8 cellular contexts compared by ENCODE assay signal in the genomic region with DNA sequence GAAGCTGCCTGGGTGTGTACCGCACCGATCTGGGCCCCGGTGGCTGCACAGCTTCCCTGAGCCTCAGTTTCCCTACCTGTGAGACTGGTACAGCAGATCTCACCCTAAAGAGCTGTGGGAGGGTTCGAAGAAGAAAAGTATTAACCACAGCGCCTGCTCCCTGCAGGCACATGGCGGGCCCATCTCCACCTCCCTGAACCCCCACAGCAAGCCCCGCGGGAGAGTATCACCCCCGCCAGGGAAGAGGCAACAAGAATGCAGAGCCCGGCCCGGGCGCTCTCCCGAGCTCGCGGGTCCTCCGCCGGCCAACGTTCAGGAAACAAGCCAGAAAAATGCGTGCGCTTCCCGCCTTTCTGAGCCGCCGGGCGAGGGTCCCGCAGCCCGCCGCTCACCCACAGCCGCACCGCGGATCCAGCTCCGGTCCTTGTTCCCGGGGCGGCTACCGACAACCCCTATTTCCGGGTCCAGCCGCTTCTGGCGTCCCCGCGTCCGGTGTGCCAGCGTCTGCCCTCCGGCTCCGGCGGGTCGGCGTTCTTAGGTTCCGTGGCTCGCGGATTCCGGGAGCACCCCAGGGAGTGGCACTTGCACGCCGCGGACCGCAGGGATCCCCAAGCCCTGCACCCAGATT. TPM values are rescaled to one million over a fixed set of nuclear protein-coding genes. Genes with fewer than 3 reads are reported as not detected.
DNase-seq lines count a peak whose midpoint lies in the region; ATAC-seq and TF ChIP-seq lines count a peak whose summit lies in the region.

TSS of gene TOP3B (minus strand) at position 450 of the 628 bp plus-strand sequence. CDS start 7,078 bp downstream, outside the sequence.

- H3K4me2 ChIP-seq in OCI-LY1 (ENCODE audit: low read length): peak within 1 kb of the TSS; percentile 91

- H3K4me1 ChIP-seq in OCI-LY1 (ENCODE audit: insufficient read depth, low read length, severe bottlenecking): peaks cover 16% of the 10 kb centered on the region

- H3K4me3 ChIP-seq in OCI-LY1 (ENCODE audit: low read depth, low read length, poor library complexity, severe bottlenecking): peak within 1 kb of the TSS; percentile 99

- TF ChIP-seq POLR2A in GM15510 (IDR thresholded peaks at IDR 0.05; ENCODE audit: borderline replicate concordance, extremely low read depth, insufficient read length): peak; percentile 95

- ATAC-seq in GM19324 (IDR thresholded peaks at IDR 0.05; ENCODE audit: low FRiP score, unreplicated experiment): no peak

- peak within 1 kb of the TSS; percentile 90 for H2AFZ ChIP-seq in OCI-LY1 (ENCODE audit: low read length)

- H4K20me1 ChIP-seq in OCI-LY1 (ENCODE audit: insufficient read depth, low read length): no peaks in the 10 kb centered on the region

- H3K27me3 ChIP-seq in OCI-LY1 (ENCODE audit: insufficient read depth, low read length): no peaks in the 10 kb centered on the region

- no peak for TF ChIP-seq CTCF in OCI-LY1 (IDR thresholded peaks at IDR 0.05; ENCODE audit: low read length)

- H3K36me3 ChIP-seq in OCI-LY1 (ENCODE audit: insufficient read depth, low read length): peaks cover 12% of the 10 kb centered on the region; the same call in 1 of the 2 replicates

- no peaks in the 10 kb centered on the region for H3K9me2 ChIP-seq in OCI-LY1 (ENCODE audit: low read depth, low read length)

- DNase-seq in HT1080 (ENCODE audit: low read depth) (peak; percentile 58), epidermal melanocyte (ENCODE audit: insufficient read length, low spot score) (peak; percentile 62), middle frontal gyrus (ENCODE audit: extremely low spot score, low spot score) (peak; percentile 77)
- DNase-seq in activated CD8-positive, alpha-beta memory T cell treated with anti-CD3 and anti-CD28 coated beads, Interleukin-2, amount 50 U/mL, for 48 hours: peak; percentile 95
- peak; percentile 72 to 73 for DNase-seq in stimulated activated CD8-positive, alpha-beta memory T cell treated with anti-CD3 and anti-CD28 coated beads, Interleukin-15, amount 100 ng/mL, for 48 hours (ENCODE audit: low read depth in 2 of 2)

- peaks cover 10% of the 10 kb centered on the region for H3K79me2 ChIP-seq in OCI-LY1 (ENCODE audit: insufficient read depth, low read length)

- peak within 1 kb of the TSS; percentile 98 for H3K9ac ChIP-seq in OCI-LY1 (ENCODE audit: low read length)

- peak within 1 kb of the TSS; percentile 28 for H3K27ac ChIP-seq in OCI-LY1 (ENCODE audit: low read depth, low read length, poor library complexity, severe bottlenecking)

- H3K9me3 ChIP-seq in OCI-LY1 (ENCODE audit: low read length): no peaks in the 10 kb centered on the region

- no peaks in the 10 kb centered on the region for H3F3A ChIP-seq in OCI-LY1 (ENCODE audit: insufficient read depth, low read length)

RNA-seq across cellular contexts. Expression of gene TOP3B, which starts in this region (rescaled TPM):
- 42.5 and 48.9 TPM in 2 replicates for total RNA-seq in HT1080 (2014; rRNA removed; shearing (Covaris generic))
- polyA plus RNA-seq in HT1080 (2015; cell fraction: cytosol; rRNA removed): 14.3 and 17.5 TPM in 2 replicates
- polyA plus RNA-seq in HT1080 (2015; cell fraction: nucleus; rRNA removed): 82.7 and 96.4 TPM in 2 replicates
